Comparison of ENCODE assay signal across 17 cellular contexts in genomic region chr20:41204304-41205265, GRCh38.
"Had no signal": no experiment of that assay in that cellular context is flagged by ENCODE, and none has a peak within 500 bp of the region (broad histone marks: within the 10 kb centered on the region; RNA-seq: fewer than 3 reads in every experiment).

No MANE protein-coding gene starts in this region.

- H3K36me3 ChIP-seq: breast epithelium had no signal

- H3K4me3 Mint-ChIP-seq: activated CD8-positive, alpha-beta memory T cell treated with anti-CD3 and anti-CD28 coated beads, Interleukin-2, amount 10 ng/mL, durations not matched to agents 7 days and 5 days; activated naive CD8-positive, alpha-beta T cell; activated T-cell treated with anti-CD3 and anti-CD28 coated beads, Interleukin-2, amount 50 U/mL, for 24 hours; memory B cell; nephron had no signal

- H3K9me3 ChIP-seq: breast epithelium, thoracic aorta had no signal

- H3K27me3 Mint-ChIP-seq: activated CD8-positive, alpha-beta memory T cell treated with anti-CD3 and anti-CD28 coated beads, Interleukin-2, amount 10 ng/mL, durations not matched to agents 7 days and 5 days; activated naive CD8-positive, alpha-beta T cell; activated T-cell treated with anti-CD3 and anti-CD28 coated beads, Interleukin-2, amount 50 U/mL, for 24 hours had no signal

- H3K27ac Mint-ChIP-seq: activated CD8-positive, alpha-beta memory T cell treated with anti-CD3 and anti-CD28 coated beads, Interleukin-2, amount 10 ng/mL, durations not matched to agents 7 days and 5 days; activated naive CD8-positive, alpha-beta T cell; activated T-cell treated with anti-CD3 and anti-CD28 coated beads, Interleukin-2, amount 50 U/mL, for 24 hours; memory B cell; nephron had no signal

- H3K4me1 ChIP-seq: breast epithelium had no signal

- DNase-seq: activated CD4-positive, alpha-beta T cell treated with anti-CD3 and anti-CD28 coated beads for 1 hour; activated CD4-positive, alpha-beta T cell treated with anti-CD3 and anti-CD28 coated beads, Interleukin-2, amount 50 U/mL, for 48 hours; activated CD8-positive, alpha-beta memory T cell treated with anti-CD3 and anti-CD28 coated beads, Interleukin-2, amount 10 ng/mL, durations not matched to agents 7 days and 5 days; activated effector memory CD4-positive, alpha-beta T cell treated with anti-CD3 and anti-CD28 coated beads, Interleukin-2, amount 50 U/mL, for 16 hours; activated T-cell treated with anti-CD3 and anti-CD28 coated beads, Interleukin-2, amount 50 U/mL, for 24 hours; effector CD8-positive, alpha-beta T cell; kidney glomerular epithelial cell; stimulated activated CD4-positive, alpha-beta T cell treated with anti-CD3 and anti-CD28 coated beads, Interleukin-4, amount 100 ng/mL, for 1 hour; stimulated activated CD8-positive, alpha-beta memory T cell treated with anti-CD3 and anti-CD28 coated beads, Interleukin-4, amount 100 ng/mL, for 48 hours; stimulated activated naive CD8-positive, alpha-beta T cell treated with anti-CD3 and anti-CD28 coated beads, Interleukin-15, Interleukin-2, amounts not matched to agents 100 U/mL and 50 U/mL, for 24 hours; T-helper 9 cell had no signal

- H3K4me1 Mint-ChIP-seq: activated CD8-positive, alpha-beta memory T cell treated with anti-CD3 and anti-CD28 coated beads, Interleukin-2, amount 10 ng/mL, durations not matched to agents 7 days and 5 days; memory B cell; nephron had no signal

- H3K9me3 Mint-ChIP-seq: activated T-cell treated with anti-CD3 and anti-CD28 coated beads, Interleukin-2, amount 50 U/mL, for 24 hours; memory B cell had no signal

- H3K27ac ChIP-seq: epithelial cell of prostate, thoracic aorta had no signal

- H3K4me3 ChIP-seq: breast epithelium, thoracic aorta had no signal

- H3K27me3 ChIP-seq: breast epithelium had no signal
